In genomic region chr1:169087876-169088275, GRCh38 we compare ENCODE assay signal across 20 cellular contexts.
"Had no signal": no experiment of that assay in that cellular context is flagged by ENCODE, and none has a peak within 500 bp of the region (broad histone marks: within the 10 kb centered on the region; RNA-seq: fewer than 3 reads in every experiment).

No MANE protein-coding gene starts in this region.

- H3K4me3 ChIP-seq: ascending aorta, breast epithelium, tibial artery had no signal

- ATAC-seq: activated CD8-positive, alpha-beta memory T cell treated with anti-CD3 and anti-CD28 coated beads, Interleukin-2, amount 10 ng/mL, durations not matched to agents 7 days and 5 days; activated CD8-positive, alpha-beta T cell treated with anti-CD3 and anti-CD28 coated beads for 36 hours; foreskin keratinocyte had no signal

- H3K9me3 Mint-ChIP-seq: activated CD4-positive, alpha-beta T cell treated with anti-CD3 and anti-CD28 coated beads, Interleukin-2, amount 10 ng/mL, durations not matched to agents 7 days and 5 days; activated CD8-positive, alpha-beta T cell treated with anti-CD3 and anti-CD28 coated beads for 36 hours; activated naive CD4-positive, alpha-beta T cell treated with anti-CD3 and anti-CD28 coated beads, Interleukin-2, amount 50 U/mL, for 24 hours; nephron progenitor cell; T-cell had no signal

- H3K27me3 Mint-ChIP-seq: activated CD4-positive, alpha-beta T cell treated with anti-CD3 and anti-CD28 coated beads, Interleukin-2, amount 10 ng/mL, durations not matched to agents 7 days and 5 days; activated CD8-positive, alpha-beta T cell treated with anti-CD3 and anti-CD28 coated beads for 36 hours; activated naive CD4-positive, alpha-beta T cell treated with anti-CD3 and anti-CD28 coated beads, Interleukin-2, amount 50 U/mL, for 24 hours; T-cell had no signal

- H3K9me3 ChIP-seq: ascending aorta, breast epithelium, tibial artery had no signal

- H3K4me1 Mint-ChIP-seq: activated CD4-positive, alpha-beta T cell treated with anti-CD3 and anti-CD28 coated beads, Interleukin-2, amount 10 ng/mL, durations not matched to agents 7 days and 5 days had no signal

- H3K27ac ChIP-seq: ascending aorta, breast epithelium, foreskin keratinocyte, tibial artery had no signal

- H3K36me3 Mint-ChIP-seq: activated CD8-positive, alpha-beta memory T cell treated with anti-CD3 and anti-CD28 coated beads, Interleukin-2, amount 10 ng/mL, durations not matched to agents 7 days and 5 days; activated naive CD4-positive, alpha-beta T cell treated with anti-CD3 and anti-CD28 coated beads, Interleukin-2, amount 50 U/mL, for 24 hours; T-cell had no signal

- H3K27me3 ChIP-seq: ascending aorta, breast epithelium, foreskin keratinocyte, tibial artery had no signal

- H3K4me1 ChIP-seq: ascending aorta, breast epithelium, foreskin keratinocyte had no signal

- H3K36me3 ChIP-seq: ascending aorta, breast epithelium, tibial artery, WERI-Rb-1 had no signal

- H3K27ac Mint-ChIP-seq: activated CD4-positive, alpha-beta T cell treated with anti-CD3 and anti-CD28 coated beads, Interleukin-2, amount 10 ng/mL, durations not matched to agents 7 days and 5 days; activated CD8-positive, alpha-beta memory T cell treated with anti-CD3 and anti-CD28 coated beads, Interleukin-2, amount 10 ng/mL, durations not matched to agents 7 days and 5 days; activated CD8-positive, alpha-beta T cell treated with anti-CD3 and anti-CD28 coated beads for 36 hours; activated naive CD4-positive, alpha-beta T cell treated with anti-CD3 and anti-CD28 coated beads, Interleukin-2, amount 50 U/mL, for 24 hours; nephron progenitor cell; T-cell had no signal

- H3K4me3 Mint-ChIP-seq: activated CD4-positive, alpha-beta T cell treated with anti-CD3 and anti-CD28 coated beads, Interleukin-2, amount 10 ng/mL, durations not matched to agents 7 days and 5 days; activated CD8-positive, alpha-beta memory T cell treated with anti-CD3 and anti-CD28 coated beads, Interleukin-2, amount 10 ng/mL, durations not matched to agents 7 days and 5 days; activated CD8-positive, alpha-beta T cell treated with anti-CD3 and anti-CD28 coated beads for 36 hours; activated naive CD4-positive, alpha-beta T cell treated with anti-CD3 and anti-CD28 coated beads, Interleukin-2, amount 50 U/mL, for 24 hours; nephron progenitor cell; T-cell had no signal

- DNase-seq: activated CD4-positive, alpha-beta T cell treated with anti-CD3 and anti-CD28 coated beads, Interleukin-2, amount 10 ng/mL, durations not matched to agents 7 days and 5 days; activated CD4-positive, CD25-positive, alpha-beta regulatory T cell treated with anti-CD3 and anti-CD28 coated beads, Interleukin-2, amount 50 U/mL, for 72 hours; activated CD8-positive, alpha-beta memory T cell treated with anti-CD3 and anti-CD28 coated beads, Interleukin-2, amount 10 ng/mL, durations not matched to agents 7 days and 5 days; activated CD8-positive, alpha-beta T cell treated with anti-CD3 and anti-CD28 coated beads for 36 hours; activated gamma-delta T cell; activated T-cell treated with anti-CD3 and anti-CD28 coated beads for 4 hours; cerebellar nuclear complex; cortex of kidney; effector CD8-positive, alpha-beta T cell; erythroblast; foreskin keratinocyte; nephron progenitor cell; stimulated activated CD4-positive, alpha-beta T cell treated with anti-CD3 and anti-CD28 coated beads, Interleukin-4, amount 100 ng/mL, for 24 hours; stimulated activated naive CD4-positive, alpha-beta T cell treated with Interleukin-2 at 50 U/mL for 16 hours; T-cell; tibial artery; WERI-Rb-1 had no signal
